Comparison of ENCODE assay signal across 2 cellular contexts in genomic region chr5:15850939-15851341, GRCh38.
A peak's percentile ranks its signal among the peaks of the same experiment; 100 is the strongest.
TF ChIP-seq lines count a peak whose summit lies in the region.

No MANE protein-coding gene starts in this region.

TF ChIP-seq in HepG2, 621 proteins besides CTCF, POLR2A, EP300 and RAD21 (continued from another document):
- TF ChIP-seq ZHX2 (IDR thresholded peaks at IDR 0.05; ENCODE audit: low read depth) (no peak), ZHX2 (CRISPR knock-in tag; IDR thresholded peaks at IDR 0.05; ENCODE audit: borderline replicate concordance) (no peak), SETDB1 (CRISPR knock-in tag; IDR thresholded peaks at IDR 0.05; ENCODE audit: borderline replicate concordance) (no peak), ETS1 (CRISPR knock-in tag; IDR thresholded peaks at IDR 0.05) (no peak), MTF1 (CRISPR knock-in tag; IDR thresholded peaks at IDR 0.05) (no peak), ZNF441 (CRISPR knock-in tag; IDR thresholded peaks at IDR 0.05; ENCODE audit: borderline replicate concordance) (no peak), SRSF9 (IDR thresholded peaks at IDR 0.05; ENCODE audit: borderline replicate concordance, insufficient read depth, low read depth, low read length, poor library complexity, severe bottlenecking) (no peak), ZFP37 (CRISPR knock-in tag; IDR thresholded peaks at IDR 0.05; ENCODE audit: borderline replicate concordance) (no peak), NFATC3 (CRISPR knock-in tag; IDR thresholded peaks at IDR 0.05) (no peak), MIXL1 (CRISPR knock-in tag; IDR thresholded peaks at IDR 0.05) (no peak), ZNF629 (CRISPR knock-in tag; conservative IDR thresholded peaks at IDR 0.05) (no peak), ZNF367 (CRISPR knock-in tag; IDR thresholded peaks at IDR 0.05; ENCODE audit: borderline replicate concordance) (no peak), RFX5 (IDR thresholded peaks at IDR 0.05; ENCODE audit: low read depth, low read length) (no peak), ZNF784 (CRISPR knock-in tag; IDR thresholded peaks at IDR 0.05; ENCODE audit: borderline replicate concordance) (no peak), ZNF260 (CRISPR knock-in tag; IDR thresholded peaks at IDR 0.05; ENCODE audit: borderline replicate concordance, low read depth) (no peak), GATAD1 (CRISPR knock-in tag; IDR thresholded peaks at IDR 0.05) (no peak)

TF ChIP-seq in endothelial cell of umbilical vein, 7 proteins besides CTCF, POLR2A, EP300 and RAD21 (continued from another document):
- TF ChIP-seq GATA2 (IDR thresholded peaks at IDR 0.05; ENCODE audit: insufficient read depth, insufficient read length, low read depth, low read length) (peak; percentile 74), POLR2AphosphoS5 (IDR thresholded peaks at IDR 0.05; ENCODE audit: insufficient read depth, low read depth, low read length) (peak; percentile 45)
TF ChIP-seq in endothelial cell of umbilical vein: peak in this region for 3.
